In the genomic region with DNA sequence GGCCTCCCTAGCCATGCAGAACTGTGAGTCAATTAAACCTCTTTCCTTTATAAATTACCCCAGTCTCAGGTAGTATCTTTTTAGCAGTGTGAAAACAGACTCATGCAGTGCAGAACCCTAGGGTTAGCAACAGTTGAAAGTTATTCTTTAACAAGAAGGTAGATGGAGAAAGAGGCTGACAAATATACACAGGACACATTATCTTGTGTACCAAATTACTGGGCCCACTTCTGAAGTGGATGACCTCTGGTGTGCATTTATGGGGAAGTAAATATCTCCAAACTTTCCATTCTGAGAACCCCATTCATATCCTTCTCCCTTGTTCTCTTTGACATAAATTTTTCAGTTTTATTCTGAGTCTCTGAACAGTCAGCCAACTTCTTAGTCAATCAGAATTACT, we compare ENCODE assay signal across 8 cellular contexts.
"Had no signal": no experiment of that assay in that cellular context is flagged by ENCODE, and none has a peak within 500 bp of the region (broad histone marks: within the 10 kb centered on the region; RNA-seq: fewer than 3 reads in every experiment).

No MANE protein-coding gene starts in this region.

- H3K9ac ChIP-seq: GM23248, KMS-11 had no signal

- ATAC-seq: HCT116 had no signal

- H3K4me2 ChIP-seq: KMS-11 had no signal

- H3K27ac ChIP-seq: GM23248, KMS-11 had no signal

- H3K9me3 ChIP-seq: HAP-1 had no signal

- H3K4me1 ChIP-seq: HAP-1 had no signal

- DNase-seq: GM23248, GOT3, H7, HFFc6, KBM-7 had no signal

- H3K36me3 ChIP-seq: HAP-1 had no signal

- H2AFZ ChIP-seq: GM23248 had no signal

- H3K4me3 ChIP-seq: GM23248, HAP-1 had no signal
